ENCODE assay signal across 10 cellular contexts in the genomic region with DNA sequence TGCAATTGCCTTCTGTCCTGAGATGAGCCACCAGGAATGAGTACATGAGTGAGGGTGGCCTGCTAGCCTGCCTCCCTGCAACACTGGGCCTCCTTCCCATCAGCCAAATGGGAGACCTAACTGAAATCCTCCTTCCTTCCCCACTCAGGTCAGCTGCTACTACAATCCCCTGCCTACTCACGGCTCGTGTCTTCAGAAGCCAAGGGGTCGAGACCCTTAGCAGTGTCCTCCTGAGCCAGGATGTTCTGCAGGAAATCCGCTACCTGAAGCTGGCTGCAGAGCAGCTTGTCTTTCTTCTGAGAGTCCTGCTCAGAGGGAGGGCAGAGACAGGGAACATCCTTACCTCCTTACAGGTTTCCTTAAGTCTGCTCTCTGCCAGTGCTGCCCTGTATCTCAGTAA. TPM values are rescaled to one million over a fixed set of nuclear protein-coding genes. Genes with fewer than 3 reads are reported as not detected.
DNase-seq lines count a peak whose midpoint lies in the region; ATAC-seq and TF ChIP-seq lines count a peak whose summit lies in the region.
"Had no signal": no experiment of that assay in that cellular context is flagged by ENCODE, and none has a peak within 500 bp of the region (broad histone marks: within the 10 kb centered on the region; RNA-seq: fewer than 3 reads in every experiment).

No MANE protein-coding gene starts in this region.

- H3K9me3 ChIP-seq in BLaER1 (no peaks in the 10 kb centered on the region), gastrocnemius medialis (no peaks in the 10 kb centered on the region), thyroid gland (no peaks in the 10 kb centered on the region)

- no peak overlapping the region for H2BK5ac ChIP-seq in mesendoderm (ENCODE audit: low read length)

- peak overlapping the region; percentile 89; the same call in 1 of the 2 replicates for H3K27ac ChIP-seq in BLaER1
- H3K27ac ChIP-seq in HL-60 (replicated peaks) = no peak overlapping the region
- H3K27ac ChIP-seq in mesendoderm (ENCODE audit: low read depth, low read length) = no peak overlapping the region
- no peak overlapping the region for H3K27ac ChIP-seq in gastrocnemius medialis
- no peak overlapping the region for H3K27ac ChIP-seq in thyroid gland

- H4K5ac ChIP-seq in mesendoderm (ENCODE audit: low read length) = no peak overlapping the region

- H3K9me3 Mint-ChIP-seq in activated naive CD4-positive, alpha-beta T cell treated with anti-CD3 and anti-CD28 coated beads, Interleukin-2, amount 50 U/mL, for 72 hours = no peaks in the 10 kb centered on the region

- no peak overlapping the region for H2BK120ac ChIP-seq in mesendoderm (ENCODE audit: low read depth, low read length)

- H3K4ac ChIP-seq in mesendoderm (ENCODE audit: low read depth, low read length) = no peak overlapping the region

- no CpG with 5 or more reads among the region's 4 CpGs for WGBS in mesendoderm (ENCODE audit: extremely low coverage, insufficient coverage, low lambda C conversion rate)
- WGBS in thyroid gland, 2 donors = 97% methylated on average over 4 of the region's 4 CpGs

- H3K4me2 ChIP-seq in BLaER1 (peak overlapping the region; percentile 94), mesendoderm (ENCODE audit: low read length) (peak overlapping the region; percentile 75)

- peaks cover 44 to 50% of the 10 kb centered on the region in 2 donors for H3K36me3 Mint-ChIP-seq in activated naive CD4-positive, alpha-beta T cell treated with anti-CD3 and anti-CD28 coated beads, Interleukin-2, amount 50 U/mL, for 72 hours

- H3K4me1 ChIP-seq in BLaER1 = peaks cover 38% of the 10 kb centered on the region
- H3K4me1 ChIP-seq in mesendoderm (ENCODE audit: control insufficient read depth, low read depth, low read length) = peaks cover 4% of the 10 kb centered on the region
- peaks cover 0 to 7% of the 10 kb centered on the region in 2 donors for H3K4me1 ChIP-seq in gastrocnemius medialis
- H3K4me1 ChIP-seq in thyroid gland = peaks cover 0 to 5% of the 10 kb centered on the region in 2 donors

- ATAC-seq in activated naive CD4-positive, alpha-beta T cell treated with anti-CD3 and anti-CD28 coated beads, Interleukin-2, amount 50 U/mL, for 72 hours = no peak
- ATAC-seq in gastrocnemius medialis = no peak
- no peak for ATAC-seq in GM21737 (IDR thresholded peaks at IDR 0.05; ENCODE audit: unreplicated experiment)

- H3K79me2 ChIP-seq in mesendoderm (ENCODE audit: control insufficient read depth, insufficient read depth, low read length) = peaks cover 29% of the 10 kb centered on the region

- TF ChIP-seq CTCF in HL-60 (IDR thresholded peaks at IDR 0.05; ENCODE audit: insufficient read depth, low read length) = no peak
- TF ChIP-seq CTCF in gastrocnemius medialis (IDR thresholded peaks at IDR 0.05 in 4 of 5, conservative IDR thresholded peaks at IDR 0.05 in 1 of 5) = no peak
- no peak for TF ChIP-seq CTCF in thyroid gland (IDR thresholded peaks at IDR 0.05)

- DNase-seq in HL-60 (ENCODE audit: low read depth in 1 of 2, low spot score in 1 of 2) (no peak), mesendoderm (no peak), gastrocnemius medialis (no peak), NCI-H446 treated with DMSO at 0.1 percent for 48 hours (lab: John Stamatoyannopoulos, UW) (no peak), thyroid gland (no peak)
- no peak for DNase-seq in activated naive CD4-positive, alpha-beta T cell treated with anti-CD3 and anti-CD28 coated beads, Interleukin-2, amount 50 U/mL, for 72 hours (ENCODE audit: low spot score in 2 of 2)
- DNase-seq: NCI-H1694 treated with DMSO at 0.1 percent for 48 hours, SHP77 treated with DMSO at 0.1 percent for 48 hours had no signal

- intact Hi-C loops in gastrocnemius medialis (cut with DNase I; ENCODE audit: low total_unique reads) (no loop called here), thyroid gland (cut with DNase I) (no loop called here)

- no peak overlapping the region for H2BK15ac ChIP-seq in mesendoderm (replicated peaks; ENCODE audit: low read depth)

- H3K9ac ChIP-seq in BLaER1 (peak overlapping the region; percentile 92; the same call in 1 of the 2 replicates), mesendoderm (ENCODE audit: low read length) (peak overlapping the region; percentile 97)

- no peak overlapping the region for H3K23ac ChIP-seq in mesendoderm (ENCODE audit: low read length)

- in situ Hi-C loops in gastrocnemius medialis (cut with MboI; ENCODE audit: low sequenced_read_pairs in 4 of 4) = no loop called here

- peak overlapping the region; percentile 97 for H3K56ac ChIP-seq in mesendoderm (ENCODE audit: low read length)

- H3K36me3 ChIP-seq in BLaER1 = peaks cover 30% of the 10 kb centered on the region
- peaks cover 10% of the 10 kb centered on the region for H3K36me3 ChIP-seq in mesendoderm (ENCODE audit: control insufficient read depth, insufficient read depth, low read length)
- H3K36me3 ChIP-seq in gastrocnemius medialis = no peaks in the 10 kb centered on the region
- H3K36me3 ChIP-seq in thyroid gland = no peaks in the 10 kb centered on the region

- H3K27ac Mint-ChIP-seq in activated naive CD4-positive, alpha-beta T cell treated with anti-CD3 and anti-CD28 coated beads, Interleukin-2, amount 50 U/mL, for 72 hours = peak overlapping the region; percentile 98

- TF ChIP-seq POLR2A in gastrocnemius medialis (IDR thresholded peaks at IDR 0.05) (no peak), thyroid gland (IDR thresholded peaks at IDR 0.05) (no peak)

- H3K27me3 ChIP-seq in BLaER1 (no peaks in the 10 kb centered on the region), HL-60 (ENCODE audit: insufficient read depth, poor library complexity, severe bottlenecking) (no peaks in the 10 kb centered on the region), mesendoderm (ENCODE audit: insufficient read depth, low read length, poor library complexity) (no peaks in the 10 kb centered on the region), gastrocnemius medialis (no peaks in the 10 kb centered on the region), thyroid gland (no peaks in the 10 kb centered on the region)

- H4K20me1 ChIP-seq in BLaER1 = no peaks in the 10 kb centered on the region

- peaks cover 18% of the 10 kb centered on the region for H3K79me1 ChIP-seq in mesendoderm (ENCODE audit: low read length)

- H4K8ac ChIP-seq in mesendoderm (ENCODE audit: low read depth, low read length) = no peak overlapping the region

- H3K18ac ChIP-seq in mesendoderm (ENCODE audit: low read length) = no peak overlapping the region

- H2AK5ac ChIP-seq in mesendoderm (ENCODE audit: low read length) = no peak overlapping the region

- peak overlapping the region; percentile 81 for H3K4me3 ChIP-seq in BLaER1
- peak overlapping the region; percentile 56 for H3K4me3 ChIP-seq in HL-60 (replicated peaks; ENCODE audit: insufficient read depth, low read length)
- no peak overlapping the region for H3K4me3 ChIP-seq in mesendoderm (ENCODE audit: low read length)
- no peak overlapping the region for H3K4me3 ChIP-seq in gastrocnemius medialis
- H3K4me3 ChIP-seq in thyroid gland (replicated peaks in 1 of 3) = no peak overlapping the region

RNA-seq across cellular contexts. Expression of gene ZWINT, which starts 1.2 kb away (rescaled TPM):
- total RNA-seq in activated naive CD4-positive, alpha-beta T cell treated with anti-CD3 and anti-CD28 coated beads, Interleukin-2, amount 50 U/mL, for 72 hours = 10 to 100 TPM; 79.4 to 88.3 TPM
- 96.4 TPM for polyA plus RNA-seq in mesendoderm (2013, experiment 1 of 2)
- polyA plus RNA-seq in mesendoderm (2013, experiment 2 of 2) = 101 TPM
- total RNA-seq in gastrocnemius medialis (1 to 10 TPM in 1 of 4 donors, under 1 TPM in 1, not detected in 2; 0.98 to 1.2 TPM), thyroid gland (1 to 10 TPM; 1.0 to 4.0 (median 3.7) TPM)

Comparison
In these comparisons a context has a peak if more than half of its experiments do, and no peak if none do; other contexts are left out.
1. H3K4me3 ChIP-seq: peak in BLaER1 (single experiment) and HL-60 (single experiment); none in mesendoderm (single experiment), gastrocnemius medialis (0 of 4) and thyroid gland (0 of 3).
2. RNA of gene ZWINT, which starts 1.2 kb away (total RNA-seq): 79.4 to 88.3 TPM in activated naive CD4-positive, alpha-beta T cell treated with anti-CD3 and anti-CD28 coated beads, Interleukin-2, amount 50 U/mL, for 72 hours; 1.0 to 4.0 TPM in thyroid gland and 0.98 to 1.2 TPM in gastrocnemius medialis; every median in the first group is over 10 times any median in the second.